ENCODE assay signal across 1 cellular context in genomic region chr15:27082019-27082418, GRCh38.
TF ChIP-seq lines count a peak whose summit lies in the region.

No MANE protein-coding gene starts in this region.

TF ChIP-seq in H1, 55 proteins besides CTCF, POLR2A, EP300 and RAD21 (continued from another document):
- TF ChIP-seq, protein P1, sequence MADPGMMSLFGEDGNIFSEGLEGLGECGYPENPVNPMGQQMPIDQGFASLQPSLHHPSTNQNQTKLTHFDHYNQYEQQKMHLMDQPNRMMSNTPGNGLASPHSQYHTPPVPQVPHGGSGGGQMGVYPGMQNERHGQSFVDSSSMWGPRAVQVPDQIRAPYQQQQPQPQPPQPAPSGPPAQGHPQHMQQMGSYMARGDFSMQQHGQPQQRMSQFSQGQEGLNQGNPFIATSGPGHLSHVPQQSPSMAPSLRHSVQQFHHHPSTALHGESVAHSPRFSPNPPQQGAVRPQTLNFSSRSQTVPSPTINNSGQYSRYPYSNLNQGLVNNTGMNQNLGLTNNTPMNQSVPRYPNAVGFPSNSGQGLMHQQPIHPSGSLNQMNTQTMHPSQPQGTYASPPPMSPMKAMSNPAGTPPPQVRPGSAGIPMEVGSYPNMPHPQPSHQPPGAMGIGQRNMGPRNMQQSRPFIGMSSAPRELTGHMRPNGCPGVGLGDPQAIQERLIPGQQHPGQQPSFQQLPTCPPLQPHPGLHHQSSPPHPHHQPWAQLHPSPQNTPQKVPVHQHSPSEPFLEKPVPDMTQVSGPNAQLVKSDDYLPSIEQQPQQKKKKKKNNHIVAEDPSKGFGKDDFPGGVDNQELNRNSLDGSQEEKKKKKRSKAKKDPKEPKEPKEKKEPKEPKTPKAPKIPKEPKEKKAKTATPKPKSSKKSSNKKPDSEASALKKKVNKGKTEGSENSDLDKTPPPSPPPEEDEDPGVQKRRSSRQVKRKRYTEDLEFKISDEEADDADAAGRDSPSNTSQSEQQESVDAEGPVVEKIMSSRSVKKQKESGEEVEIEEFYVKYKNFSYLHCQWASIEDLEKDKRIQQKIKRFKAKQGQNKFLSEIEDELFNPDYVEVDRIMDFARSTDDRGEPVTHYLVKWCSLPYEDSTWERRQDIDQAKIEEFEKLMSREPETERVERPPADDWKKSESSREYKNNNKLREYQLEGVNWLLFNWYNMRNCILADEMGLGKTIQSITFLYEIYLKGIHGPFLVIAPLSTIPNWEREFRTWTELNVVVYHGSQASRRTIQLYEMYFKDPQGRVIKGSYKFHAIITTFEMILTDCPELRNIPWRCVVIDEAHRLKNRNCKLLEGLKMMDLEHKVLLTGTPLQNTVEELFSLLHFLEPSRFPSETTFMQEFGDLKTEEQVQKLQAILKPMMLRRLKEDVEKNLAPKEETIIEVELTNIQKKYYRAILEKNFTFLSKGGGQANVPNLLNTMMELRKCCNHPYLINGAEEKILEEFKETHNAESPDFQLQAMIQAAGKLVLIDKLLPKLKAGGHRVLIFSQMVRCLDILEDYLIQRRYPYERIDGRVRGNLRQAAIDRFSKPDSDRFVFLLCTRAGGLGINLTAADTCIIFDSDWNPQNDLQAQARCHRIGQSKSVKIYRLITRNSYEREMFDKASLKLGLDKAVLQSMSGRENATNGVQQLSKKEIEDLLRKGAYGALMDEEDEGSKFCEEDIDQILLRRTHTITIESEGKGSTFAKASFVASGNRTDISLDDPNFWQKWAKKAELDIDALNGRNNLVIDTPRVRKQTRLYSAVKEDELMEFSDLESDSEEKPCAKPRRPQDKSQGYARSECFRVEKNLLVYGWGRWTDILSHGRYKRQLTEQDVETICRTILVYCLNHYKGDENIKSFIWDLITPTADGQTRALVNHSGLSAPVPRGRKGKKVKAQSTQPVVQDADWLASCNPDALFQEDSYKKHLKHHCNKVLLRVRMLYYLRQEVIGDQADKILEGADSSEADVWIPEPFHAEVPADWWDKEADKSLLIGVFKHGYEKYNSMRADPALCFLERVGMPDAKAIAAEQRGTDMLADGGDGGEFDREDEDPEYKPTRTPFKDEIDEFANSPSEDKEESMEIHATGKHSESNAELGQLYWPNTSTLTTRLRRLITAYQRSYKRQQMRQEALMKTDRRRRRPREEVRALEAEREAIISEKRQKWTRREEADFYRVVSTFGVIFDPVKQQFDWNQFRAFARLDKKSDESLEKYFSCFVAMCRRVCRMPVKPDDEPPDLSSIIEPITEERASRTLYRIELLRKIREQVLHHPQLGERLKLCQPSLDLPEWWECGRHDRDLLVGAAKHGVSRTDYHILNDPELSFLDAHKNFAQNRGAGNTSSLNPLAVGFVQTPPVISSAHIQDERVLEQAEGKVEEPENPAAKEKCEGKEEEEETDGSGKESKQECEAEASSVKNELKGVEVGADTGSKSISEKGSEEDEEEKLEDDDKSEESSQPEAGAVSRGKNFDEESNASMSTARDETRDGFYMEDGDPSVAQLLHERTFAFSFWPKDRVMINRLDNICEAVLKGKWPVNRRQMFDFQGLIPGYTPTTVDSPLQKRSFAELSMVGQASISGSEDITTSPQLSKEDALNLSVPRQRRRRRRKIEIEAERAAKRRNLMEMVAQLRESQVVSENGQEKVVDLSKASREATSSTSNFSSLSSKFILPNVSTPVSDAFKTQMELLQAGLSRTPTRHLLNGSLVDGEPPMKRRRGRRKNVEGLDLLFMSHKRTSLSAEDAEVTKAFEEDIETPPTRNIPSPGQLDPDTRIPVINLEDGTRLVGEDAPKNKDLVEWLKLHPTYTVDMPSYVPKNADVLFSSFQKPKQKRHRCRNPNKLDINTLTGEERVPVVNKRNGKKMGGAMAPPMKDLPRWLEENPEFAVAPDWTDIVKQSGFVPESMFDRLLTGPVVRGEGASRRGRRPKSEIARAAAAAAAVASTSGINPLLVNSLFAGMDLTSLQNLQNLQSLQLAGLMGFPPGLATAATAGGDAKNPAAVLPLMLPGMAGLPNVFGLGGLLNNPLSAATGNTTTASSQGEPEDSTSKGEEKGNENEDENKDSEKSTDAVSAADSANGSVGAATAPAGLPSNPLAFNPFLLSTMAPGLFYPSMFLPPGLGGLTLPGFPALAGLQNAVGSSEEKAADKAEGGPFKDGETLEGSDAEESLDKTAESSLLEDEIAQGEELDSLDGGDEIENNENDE (IDR thresholded peaks at IDR 0.05; ENCODE audit: insufficient replicate concordance, low read length), result no peak
- no peak for TF ChIP-seq SRF (IDR thresholded peaks at IDR 0.05; ENCODE audit: low read depth, low read length)
TF ChIP-seq in H1: peak in this region for 0.
